Comparison of ENCODE assay signal across 8 cellular contexts in the genomic region with DNA sequence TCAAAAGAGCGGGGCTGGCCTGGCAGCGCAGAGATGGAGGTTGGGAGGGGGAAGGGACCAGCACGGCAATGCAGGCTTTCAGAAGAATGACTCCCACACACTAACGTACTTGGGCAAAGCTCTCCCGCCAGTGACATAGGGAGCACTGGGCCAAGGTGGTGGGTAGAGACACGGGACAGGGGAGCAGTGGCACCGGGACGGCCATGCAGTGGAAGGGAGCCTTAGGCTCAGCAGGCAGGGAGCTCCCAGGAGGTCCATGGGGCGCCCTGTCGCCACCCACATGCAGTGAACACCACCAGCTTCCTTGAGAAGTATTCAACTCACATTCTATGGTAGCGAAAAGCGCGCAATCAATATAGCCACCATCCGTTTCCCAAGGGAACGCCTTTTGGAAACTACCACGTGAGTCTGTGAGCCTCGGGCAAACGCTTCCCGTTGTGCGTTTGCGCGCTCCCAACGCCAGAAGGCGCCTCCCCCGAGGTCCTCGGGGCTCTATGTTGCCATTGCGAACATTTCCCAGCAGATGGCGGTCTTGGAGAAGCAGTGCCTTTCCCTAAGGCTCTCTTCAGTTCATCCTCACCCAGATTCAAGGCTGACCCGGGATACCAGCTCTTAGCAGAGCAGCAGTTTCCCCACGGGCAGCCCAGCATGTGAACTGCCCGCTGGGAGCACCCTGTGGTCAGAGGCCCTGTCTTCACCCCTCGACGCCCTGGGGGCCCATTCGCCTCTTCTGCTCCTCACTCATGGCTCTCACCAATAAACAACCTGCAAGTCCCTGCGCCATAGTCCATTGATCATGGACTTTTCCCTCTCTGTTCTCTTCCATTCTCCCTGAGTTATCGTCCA. TPM values are rescaled to one million over a fixed set of nuclear protein-coding genes. Genes with fewer than 3 reads are reported as not detected.
DNase-seq lines count a peak whose midpoint lies in the region; ATAC-seq, FAIRE-seq and TF ChIP-seq lines count a peak whose summit lies in the region.

No MANE protein-coding gene starts in this region.

- peak; percentile 88 for TF ChIP-seq RAD21 in HepG2 (CRISPR knock-in tag; IDR thresholded peaks at IDR 0.05)

- H2AFZ ChIP-seq in HepG2 (ENCODE audit: low read length) = peak overlapping the region; percentile 52

- H3K4me2 ChIP-seq in HepG2 (ENCODE audit: low read depth, low read length) = peak overlapping the region; percentile 67

- no peak overlapping the region for H3K9ac ChIP-seq in HepG2 (ENCODE audit: insufficient read depth, low read depth, low read length)

- H3K27me3 Mint-ChIP-seq in activated CD4-positive, alpha-beta T cell treated with anti-CD3 and anti-CD28 coated beads, Interleukin-2, amount 10 ng/mL, durations not matched to agents 7 days and 5 days = peaks cover 14% of the 10 kb centered on the region

- FAIRE-seq in HepG2 (lab: Jason Lieb, UNC) = peak; percentile 94

- H4K20me1 ChIP-seq in HepG2 (ENCODE audit: insufficient read depth, low read length) = no peaks in the 10 kb centered on the region

- POLR2A ChIA-PET in activated CD4-positive, alpha-beta T cell treated with anti-CD3 and anti-CD28 coated beads, Interleukin-2, amount 10 ng/mL, durations not matched to agents 7 days and 5 days (lab: Charles Lee) = no interaction called here
- POLR2A ChIA-PET in HepG2 (lab: Yijun Ruan, JAX) = no interaction called here

- H3K36me3 ChIP-seq in HepG2 (replicated peaks in 1 of 2; ENCODE audit: control insufficient read depth in 1 of 2, insufficient read depth in 2 of 2, low read length in 2 of 2) = no peaks in the 10 kb centered on the region

- H3K9me3 Mint-ChIP-seq in activated CD4-positive, alpha-beta T cell treated with anti-CD3 and anti-CD28 coated beads, Interleukin-2, amount 10 ng/mL, durations not matched to agents 7 days and 5 days = no peaks in the 10 kb centered on the region

- intact Hi-C loops in HepG2 (cut with micrococcal nuclease; ENCODE audit: unreplicated experiment) = loop anchor here (5.0 kb wide), 1 partner anchor 137 kb away; a partner anchor contains a TSS

- no peak overlapping the region for H3K27ac ChIP-seq in HepG2 (ENCODE audit: extremely low read length, insufficient read depth, low read length)

- in situ Hi-C loops in HepG2 (cut with HindIII; ENCODE audit: extremely low pct_ligation_motif_present, low pct_unique_long_range_greater_than_20kb) = no loop called here

- CTCF ChIA-PET in activated CD4-positive, alpha-beta T cell treated with anti-CD3 and anti-CD28 coated beads, Interleukin-2, amount 10 ng/mL, durations not matched to agents 7 days and 5 days (lab: Charles Lee) = interaction anchor here (0.5 to 2.4 kb wide), 13 partner anchors 10 to 662 kb away, joined by 3 to 8 read pairs (median 3); a partner anchor contains a TSS
- CTCF ChIA-PET in HepG2 (lab: Yijun Ruan, JAX; ENCODE audit: low intra/inter-chr PET ratio, low total read pairs) = interaction anchor here (1.1 kb wide), 1 partner anchor 136 kb away, joined by 5 read pairs; no protein-coding TSS in a partner anchor

- H3K79me2 ChIP-seq in HepG2 (ENCODE audit: insufficient read depth, low read length) = no peaks in the 10 kb centered on the region

- no peak for TF ChIP-seq POLR2A in HepG2 (IDR thresholded peaks at IDR 0.05; ENCODE audit: insufficient read depth in 1 of 2, low read depth in 2 of 2, low read length in 2 of 2)

- peak; percentile 99 for TF ChIP-seq CTCF in AG09309 (IDR thresholded peaks at IDR 0.05; ENCODE audit: control insufficient read depth, insufficient read depth, low read depth, low read length, missing control alignments)
- TF ChIP-seq CTCF in HepG2 (CRISPR knock-in tag; IDR thresholded peaks at IDR 0.05) = peak; percentile 95

- peak; percentile 70 for ATAC-seq in GM18873 (IDR thresholded peaks at IDR 0.05; ENCODE audit: low FRiP score, unreplicated experiment)
- ATAC-seq in HG03280 (IDR thresholded peaks at IDR 0.05; ENCODE audit: unreplicated experiment) = peak; percentile 73
- ATAC-seq in HepG2 = peak; percentile 89

- no peak overlapping the region for H3K27ac Mint-ChIP-seq in activated CD4-positive, alpha-beta T cell treated with anti-CD3 and anti-CD28 coated beads, Interleukin-2, amount 10 ng/mL, durations not matched to agents 7 days and 5 days

- H3K4me3 Mint-ChIP-seq in activated CD4-positive, alpha-beta T cell treated with anti-CD3 and anti-CD28 coated beads, Interleukin-2, amount 10 ng/mL, durations not matched to agents 7 days and 5 days = peak overlapping the region; percentile 51

- peaks cover 11% of the 10 kb centered on the region for H3K4me1 ChIP-seq in HepG2 (ENCODE audit: insufficient read depth, low read length)

- TF ChIP-seq EP300 in HepG2 (IDR thresholded peaks at IDR 0.05; ENCODE audit: low read depth in 2 of 2, low read length in 2 of 2) (no peak), HepG2 (CRISPR knock-in tag; IDR thresholded peaks at IDR 0.05; ENCODE audit: borderline replicate concordance) (no peak)

- H3K4me3 ChIP-seq in AG09309 (ENCODE audit: control insufficient read depth, low read depth, low read length) (peak overlapping the region; percentile 49), HepG2 (replicated peaks in 1 of 3; ENCODE audit: insufficient read depth in 1 of 3, low read depth in 2 of 3, low read length in 3 of 3) (peak overlapping the region in 2 of 3 experiments; percentile 12 to 53; a peak in 4 of 6 replicates)

- peaks cover 2 to 22% of the 10 kb centered on the region in 2 experiments; a peak in 3 of 5 replicates for H3K27me3 ChIP-seq in HepG2 (ENCODE audit: control insufficient read depth in 1 of 2, insufficient read depth in 2 of 2, low read length in 2 of 2)

- no peaks in the 10 kb centered on the region for H3K9me3 ChIP-seq in HepG2 (ENCODE audit: low read length)

- DNase-seq in AG09309 (ENCODE audit: low read depth) = peak; percentile 49
- DNase-seq in NCI-H510A (lab: John Stamatoyannopoulos, UW) = peak; percentile 74
- DNase-seq in activated CD4-positive, alpha-beta T cell treated with anti-CD3 and anti-CD28 coated beads, Interleukin-2, amount 10 ng/mL, durations not matched to agents 7 days and 5 days = peak; percentile 78
- DNase-seq in dermis blood vessel endothelial cell = peak; percentile 91
- DNase-seq in HepG2 (ENCODE audit: low spot score) = peak; percentile 78
- DNase-seq in stimulated activated CD4-positive, alpha-beta T cell treated with anti-CD3 and anti-CD28 coated beads, Interleukin-4, amount 100 ng/mL, for 1 hour = peak; percentile 74

- 24% methylated on average over 15 of the region's 36 CpGs for WGBS in HepG2 (ENCODE audit: low lambda C conversion rate)

- BruUV-seq in HepG2 (replicated peaks; lab: Mats Ljungman, UMichigan) = no TSS peak

- H3K4me1 Mint-ChIP-seq in activated CD4-positive, alpha-beta T cell treated with anti-CD3 and anti-CD28 coated beads, Interleukin-2, amount 10 ng/mL, durations not matched to agents 7 days and 5 days = peaks cover 11% of the 10 kb centered on the region

- H3K36me3 Mint-ChIP-seq in activated CD4-positive, alpha-beta T cell treated with anti-CD3 and anti-CD28 coated beads, Interleukin-2, amount 10 ng/mL, durations not matched to agents 7 days and 5 days (ENCODE audit: low read depth) = no peaks in the 10 kb centered on the region

TF ChIP-seq in HepG2, 621 proteins besides CTCF, POLR2A, EP300 and RAD21 (continues in another document):
- TF ChIP-seq ZNF614 (CRISPR knock-in tag; IDR thresholded peaks at IDR 0.05; ENCODE audit: borderline replicate concordance) (peak; percentile 77; the same call in 1 of the 2 replicates), GABPB1 (CRISPR knock-in tag; IDR thresholded peaks at IDR 0.05) (peak; percentile 52; the same call in 1 of the 2 replicates), XRCC5 (optimal IDR thresholded peaks at IDR 0.05; ENCODE audit: low read length) (peak; percentile 88)

RNA-seq across cellular contexts. Expression of a gene that starts 16.4 kb away (rescaled TPM):
- total RNA-seq in activated CD4-positive, alpha-beta T cell treated with anti-CD3 and anti-CD28 coated beads, Interleukin-2, amount 10 ng/mL, durations not matched to agents 7 days and 5 days = not detected
- total RNA-seq in dermis blood vessel endothelial cell (not detected in 2 replicates), HepG2 (2016; rRNA removed; fragmentation: Illumina TruSeq; extraction: Trizol) (not detected in 2 replicates)
- total RNA-seq in HepG2 (2016; cell fraction: cytosol; rRNA removed; fragmentation: Illumina TruSeq; extraction: Trizol; ENCODE audit: low read depth) = not detected in 2 replicates
- not detected in 2 replicates for total RNA-seq in HepG2 (2016; cell fraction: insoluble cytoplasmic fraction; rRNA removed; fragmentation: Illumina TruSeq; extraction: Trizol)
- not detected in 2 replicates for total RNA-seq in HepG2 (2016; cell fraction: membrane; rRNA removed; fragmentation: Illumina TruSeq; extraction: Trizol)
- not detected in 2 replicates for total RNA-seq in HepG2 (2016; cell fraction: nucleus; rRNA removed; fragmentation: Illumina TruSeq; extraction: Trizol)
- not detected in 2 replicates for polyA plus RNA-seq in HepG2 (2011; rRNA removed)
- polyA plus RNA-seq in HepG2 (2011; cell fraction: cytosol; rRNA removed) = not detected in 2 replicates
- polyA plus RNA-seq in HepG2 (2011; cell fraction: nucleus; rRNA removed) = not detected in 2 replicates
- not detected in 2 replicates for polyA plus RNA-seq in HepG2 (2012)
- not detected in 2 replicates for polyA plus RNA-seq in HepG2 (2016; cell fraction: cytosol; fragmentation: Illumina TruSeq; extraction: Trizol; ENCODE audit: low read depth)
- polyA plus RNA-seq in HepG2 (2016; cell fraction: insoluble cytoplasmic fraction; fragmentation: Illumina TruSeq; extraction: Trizol; ENCODE audit: low read depth) = not detected in 2 replicates
- polyA plus RNA-seq in HepG2 (2016; cell fraction: membrane; fragmentation: Illumina TruSeq; extraction: Trizol; ENCODE audit: low read depth) = not detected in 2 replicates
- not detected in 2 replicates for polyA plus RNA-seq in HepG2 (2016; cell fraction: nucleus; fragmentation: Illumina TruSeq; extraction: Trizol; ENCODE audit: insufficient read depth, low read depth)
- polyA minus RNA-seq in HepG2 (2011; rRNA and poly(A)+ RNA removed; ENCODE audit: low replicate concordance) = not detected in 2 replicates
- polyA minus RNA-seq in HepG2 (2011; cell fraction: cytosol; rRNA and poly(A)+ RNA removed) = not detected in 2 replicates
- not detected in 2 replicates for polyA minus RNA-seq in HepG2 (2011; cell fraction: nucleus; rRNA and poly(A)+ RNA removed)
